ENCODE assay signal across 1 cellular context in the genomic region with DNA sequence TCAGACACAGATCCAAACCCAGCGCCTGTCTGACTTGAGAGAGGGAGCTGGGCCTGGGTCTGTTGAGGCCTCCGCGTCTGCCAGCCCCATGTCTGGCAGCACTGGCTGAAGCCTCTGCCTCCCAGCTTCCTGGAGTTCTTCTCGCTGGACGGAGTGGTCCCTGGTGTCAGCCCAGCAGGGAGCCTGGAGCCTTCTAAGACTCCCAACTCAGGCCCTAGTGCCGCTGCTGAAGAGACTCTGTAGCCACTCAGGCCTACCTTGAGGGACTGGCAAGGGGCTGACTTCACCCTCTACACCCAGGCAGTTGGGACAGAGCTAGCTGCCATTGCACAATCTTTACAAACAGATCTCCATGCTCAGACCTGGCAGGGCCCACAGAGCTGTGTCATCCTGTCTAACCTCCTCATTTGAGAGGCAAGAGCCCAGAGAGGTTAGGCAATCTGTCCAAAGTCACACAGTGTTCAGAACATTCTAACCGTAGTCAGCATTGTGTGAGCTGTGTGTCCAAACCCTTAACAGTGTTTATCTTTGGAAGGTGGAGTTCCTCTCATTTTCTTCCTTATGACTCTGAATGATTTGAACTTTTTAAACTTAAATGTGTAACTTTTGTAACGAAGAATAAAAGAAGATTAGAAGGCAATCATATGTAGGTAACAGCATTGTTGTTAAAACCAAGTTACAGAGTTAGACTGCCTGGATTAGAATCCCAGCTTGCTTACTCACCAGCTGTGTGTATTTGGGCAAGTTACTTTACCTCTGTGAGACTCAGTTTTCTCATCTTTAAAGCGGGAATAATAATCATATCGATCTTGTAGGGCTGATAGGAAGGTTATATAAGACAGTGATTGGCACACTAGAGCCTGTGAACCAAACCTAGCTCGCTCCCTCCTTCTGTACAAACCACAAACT.
A peak's percentile ranks its signal among the peaks of the same experiment; 100 is the strongest.
TF ChIP-seq lines count a peak whose summit lies in the region.

No MANE protein-coding gene starts in this region.

TF ChIP-seq in HepG2, 621 proteins besides CTCF, POLR2A, EP300 and RAD21 (continued from another document and continues in another):
- TF ChIP-seq, protein P1, sequence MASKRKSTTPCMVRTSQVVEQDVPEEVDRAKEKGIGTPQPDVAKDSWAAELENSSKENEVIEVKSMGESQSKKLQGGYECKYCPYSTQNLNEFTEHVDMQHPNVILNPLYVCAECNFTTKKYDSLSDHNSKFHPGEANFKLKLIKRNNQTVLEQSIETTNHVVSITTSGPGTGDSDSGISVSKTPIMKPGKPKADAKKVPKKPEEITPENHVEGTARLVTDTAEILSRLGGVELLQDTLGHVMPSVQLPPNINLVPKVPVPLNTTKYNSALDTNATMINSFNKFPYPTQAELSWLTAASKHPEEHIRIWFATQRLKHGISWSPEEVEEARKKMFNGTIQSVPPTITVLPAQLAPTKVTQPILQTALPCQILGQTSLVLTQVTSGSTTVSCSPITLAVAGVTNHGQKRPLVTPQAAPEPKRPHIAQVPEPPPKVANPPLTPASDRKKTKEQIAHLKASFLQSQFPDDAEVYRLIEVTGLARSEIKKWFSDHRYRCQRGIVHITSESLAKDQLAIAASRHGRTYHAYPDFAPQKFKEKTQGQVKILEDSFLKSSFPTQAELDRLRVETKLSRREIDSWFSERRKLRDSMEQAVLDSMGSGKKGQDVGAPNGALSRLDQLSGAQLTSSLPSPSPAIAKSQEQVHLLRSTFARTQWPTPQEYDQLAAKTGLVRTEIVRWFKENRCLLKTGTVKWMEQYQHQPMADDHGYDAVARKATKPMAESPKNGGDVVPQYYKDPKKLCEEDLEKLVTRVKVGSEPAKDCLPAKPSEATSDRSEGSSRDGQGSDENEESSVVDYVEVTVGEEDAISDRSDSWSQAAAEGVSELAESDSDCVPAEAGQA (IDR thresholded peaks at IDR 0.05; ENCODE audit: low read depth) = 0 out of 2 replicates have a peak, but pooled peaks have one; percentile 40
- TF ChIP-seq, protein P1 (CRISPR knock-in tag; IDR thresholded peaks at IDR 0.05; ENCODE audit: borderline replicate concordance) = no peak
- TF ChIP-seq HDAC2 (CRISPR knock-in tag; IDR thresholded peaks at IDR 0.05) = peak; percentile 92
- peak; percentile 84; the same call in 1 of the 2 replicates for TF ChIP-seq SMAD3 (CRISPR knock-in tag; IDR thresholded peaks at IDR 0.05)
- TF ChIP-seq, protein P2, sequence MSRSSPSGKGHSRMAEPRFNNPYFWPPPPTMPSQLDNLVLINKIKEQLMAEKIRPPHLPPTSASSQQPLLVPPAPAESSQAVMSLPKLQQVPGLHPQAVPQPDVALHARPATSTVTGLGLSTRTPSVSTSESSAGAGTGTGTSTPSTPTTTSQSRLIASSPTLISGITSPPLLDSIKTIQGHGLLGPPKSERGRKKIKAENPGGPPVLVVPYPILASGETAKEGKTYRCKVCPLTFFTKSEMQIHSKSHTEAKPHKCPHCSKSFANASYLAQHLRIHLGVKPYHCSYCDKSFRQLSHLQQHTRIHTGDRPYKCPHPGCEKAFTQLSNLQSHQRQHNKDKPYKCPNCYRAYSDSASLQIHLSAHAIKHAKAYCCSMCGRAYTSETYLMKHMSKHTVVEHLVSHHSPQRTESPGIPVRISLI (CRISPR knock-in tag; IDR thresholded peaks at IDR 0.05; ENCODE audit: borderline replicate concordance) = no peak
- 0 out of 2 replicates have a peak, but pooled peaks have one; percentile 35 for TF ChIP-seq ZC3H4 (CRISPR knock-in tag; IDR thresholded peaks at IDR 0.05; ENCODE audit: borderline replicate concordance)
- TF ChIP-seq DMAP1 (CRISPR knock-in tag; IDR thresholded peaks at IDR 0.05) = no peak; the same call in 1 of the 2 replicates
- 0 out of 2 replicates have a peak, but pooled peaks have one; percentile 19 for TF ChIP-seq MXD4 (CRISPR knock-in tag; IDR thresholded peaks at IDR 0.05)
- peak; percentile 70; the same call in 1 of the 2 replicates for TF ChIP-seq MED1 (CRISPR knock-in tag; IDR thresholded peaks at IDR 0.05)
- TF ChIP-seq ZNF501 (CRISPR knock-in tag; IDR thresholded peaks at IDR 0.05) = peak; percentile 67
- no peak for TF ChIP-seq SOX6 (IDR thresholded peaks at IDR 0.05)
- TF ChIP-seq SOX6 (CRISPR knock-in tag; IDR thresholded peaks at IDR 0.05) = peak; percentile 69
- TF ChIP-seq, protein P3, sequence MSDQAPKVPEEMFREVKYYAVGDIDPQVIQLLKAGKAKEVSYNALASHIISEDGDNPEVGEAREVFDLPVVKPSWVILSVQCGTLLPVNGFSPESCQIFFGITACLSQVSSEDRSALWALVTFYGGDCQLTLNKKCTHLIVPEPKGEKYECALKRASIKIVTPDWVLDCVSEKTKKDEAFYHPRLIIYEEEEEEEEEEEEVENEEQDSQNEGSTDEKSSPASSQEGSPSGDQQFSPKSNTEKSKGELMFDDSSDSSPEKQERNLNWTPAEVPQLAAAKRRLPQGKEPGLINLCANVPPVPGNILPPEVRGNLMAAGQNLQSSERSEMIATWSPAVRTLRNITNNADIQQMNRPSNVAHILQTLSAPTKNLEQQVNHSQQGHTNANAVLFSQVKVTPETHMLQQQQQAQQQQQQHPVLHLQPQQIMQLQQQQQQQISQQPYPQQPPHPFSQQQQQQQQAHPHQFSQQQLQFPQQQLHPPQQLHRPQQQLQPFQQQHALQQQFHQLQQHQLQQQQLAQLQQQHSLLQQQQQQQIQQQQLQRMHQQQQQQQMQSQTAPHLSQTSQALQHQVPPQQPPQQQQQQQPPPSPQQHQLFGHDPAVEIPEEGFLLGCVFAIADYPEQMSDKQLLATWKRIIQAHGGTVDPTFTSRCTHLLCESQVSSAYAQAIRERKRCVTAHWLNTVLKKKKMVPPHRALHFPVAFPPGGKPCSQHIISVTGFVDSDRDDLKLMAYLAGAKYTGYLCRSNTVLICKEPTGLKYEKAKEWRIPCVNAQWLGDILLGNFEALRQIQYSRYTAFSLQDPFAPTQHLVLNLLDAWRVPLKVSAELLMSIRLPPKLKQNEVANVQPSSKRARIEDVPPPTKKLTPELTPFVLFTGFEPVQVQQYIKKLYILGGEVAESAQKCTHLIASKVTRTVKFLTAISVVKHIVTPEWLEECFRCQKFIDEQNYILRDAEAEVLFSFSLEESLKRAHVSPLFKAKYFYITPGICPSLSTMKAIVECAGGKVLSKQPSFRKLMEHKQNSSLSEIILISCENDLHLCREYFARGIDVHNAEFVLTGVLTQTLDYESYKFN (CRISPR knock-in tag; conservative IDR thresholded peaks at IDR 0.05) = peak; percentile 61
- TF ChIP-seq ZNF430 (CRISPR knock-in tag; IDR thresholded peaks at IDR 0.05) = no peak
- TF ChIP-seq ZNF788 (CRISPR knock-in tag; IDR thresholded peaks at IDR 0.05; ENCODE audit: borderline replicate concordance) = peak; percentile 32; the same call in 1 of the 2 replicates
- TF ChIP-seq, protein P4, sequence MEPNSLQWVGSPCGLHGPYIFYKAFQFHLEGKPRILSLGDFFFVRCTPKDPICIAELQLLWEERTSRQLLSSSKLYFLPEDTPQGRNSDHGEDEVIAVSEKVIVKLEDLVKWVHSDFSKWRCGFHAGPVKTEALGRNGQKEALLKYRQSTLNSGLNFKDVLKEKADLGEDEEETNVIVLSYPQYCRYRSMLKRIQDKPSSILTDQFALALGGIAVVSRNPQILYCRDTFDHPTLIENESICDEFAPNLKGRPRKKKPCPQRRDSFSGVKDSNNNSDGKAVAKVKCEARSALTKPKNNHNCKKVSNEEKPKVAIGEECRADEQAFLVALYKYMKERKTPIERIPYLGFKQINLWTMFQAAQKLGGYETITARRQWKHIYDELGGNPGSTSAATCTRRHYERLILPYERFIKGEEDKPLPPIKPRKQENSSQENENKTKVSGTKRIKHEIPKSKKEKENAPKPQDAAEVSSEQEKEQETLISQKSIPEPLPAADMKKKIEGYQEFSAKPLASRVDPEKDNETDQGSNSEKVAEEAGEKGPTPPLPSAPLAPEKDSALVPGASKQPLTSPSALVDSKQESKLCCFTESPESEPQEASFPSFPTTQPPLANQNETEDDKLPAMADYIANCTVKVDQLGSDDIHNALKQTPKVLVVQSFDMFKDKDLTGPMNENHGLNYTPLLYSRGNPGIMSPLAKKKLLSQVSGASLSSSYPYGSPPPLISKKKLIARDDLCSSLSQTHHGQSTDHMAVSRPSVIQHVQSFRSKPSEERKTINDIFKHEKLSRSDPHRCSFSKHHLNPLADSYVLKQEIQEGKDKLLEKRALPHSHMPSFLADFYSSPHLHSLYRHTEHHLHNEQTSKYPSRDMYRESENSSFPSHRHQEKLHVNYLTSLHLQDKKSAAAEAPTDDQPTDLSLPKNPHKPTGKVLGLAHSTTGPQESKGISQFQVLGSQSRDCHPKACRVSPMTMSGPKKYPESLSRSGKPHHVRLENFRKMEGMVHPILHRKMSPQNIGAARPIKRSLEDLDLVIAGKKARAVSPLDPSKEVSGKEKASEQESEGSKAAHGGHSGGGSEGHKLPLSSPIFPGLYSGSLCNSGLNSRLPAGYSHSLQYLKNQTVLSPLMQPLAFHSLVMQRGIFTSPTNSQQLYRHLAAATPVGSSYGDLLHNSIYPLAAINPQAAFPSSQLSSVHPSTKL (CRISPR knock-in tag; IDR thresholded peaks at IDR 0.05) = peak; percentile 78
- no peak for TF ChIP-seq ZNF230 (CRISPR knock-in tag; IDR thresholded peaks at IDR 0.05)
- TF ChIP-seq SOX13 (IDR thresholded peaks at IDR 0.05) = no peak
- TF ChIP-seq SOX13 (CRISPR knock-in tag; conservative IDR thresholded peaks at IDR 0.05 in 1 of 2, IDR thresholded peaks at IDR 0.05 in 1 of 2) = peak in 1 of 2 experiments; percentile 76; a peak in 2 of 4 replicates
- TF ChIP-seq, protein P5, sequence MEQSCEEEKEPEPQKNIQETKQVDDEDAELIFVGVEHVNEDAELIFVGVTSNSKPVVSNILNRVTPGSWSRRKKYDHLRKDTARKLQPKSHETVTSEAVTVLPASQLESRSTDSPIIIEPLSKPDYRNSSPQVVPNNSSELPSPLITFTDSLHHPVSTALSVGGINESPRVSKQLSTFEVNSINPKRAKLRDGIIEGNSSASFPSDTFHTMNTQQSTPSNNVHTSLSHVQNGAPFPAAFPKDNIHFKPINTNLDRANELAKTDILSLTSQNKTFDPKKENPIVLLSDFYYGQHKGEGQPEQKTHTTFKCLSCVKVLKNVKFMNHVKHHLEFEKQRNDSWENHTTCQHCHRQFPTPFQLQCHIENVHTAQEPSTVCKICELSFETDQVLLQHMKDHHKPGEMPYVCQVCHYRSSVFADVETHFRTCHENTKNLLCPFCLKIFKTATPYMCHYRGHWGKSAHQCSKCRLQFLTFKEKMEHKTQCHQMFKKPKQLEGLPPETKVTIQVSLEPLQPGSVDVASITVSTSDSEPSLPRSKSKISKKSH (CRISPR knock-in tag; IDR thresholded peaks at IDR 0.05; ENCODE audit: borderline replicate concordance) = no peak
- TF ChIP-seq MYC (CRISPR knock-in tag; IDR thresholded peaks at IDR 0.05; ENCODE audit: borderline replicate concordance) = no peak
- TF ChIP-seq BORCS8-MEF2B (CRISPR knock-in tag; IDR thresholded peaks at IDR 0.05) = no peak
- TF ChIP-seq PCBP1 (IDR thresholded peaks at IDR 0.05; ENCODE audit: borderline replicate concordance, low read depth, low read length) = no peak
- no peak for TF ChIP-seq ZNF878 (CRISPR knock-in tag; IDR thresholded peaks at IDR 0.05)
- TF ChIP-seq TAF15 (IDR thresholded peaks at IDR 0.05; ENCODE audit: low read depth, low read length, poor library complexity, severe bottlenecking) = no peak
- 0 out of 2 replicates have a peak, but pooled peaks have one; percentile 47 for TF ChIP-seq TGIF2 (CRISPR knock-in tag; IDR thresholded peaks at IDR 0.05)
- TF ChIP-seq GABPB1 (CRISPR knock-in tag; IDR thresholded peaks at IDR 0.05) = peak; percentile 43
- TF ChIP-seq, protein P6, sequence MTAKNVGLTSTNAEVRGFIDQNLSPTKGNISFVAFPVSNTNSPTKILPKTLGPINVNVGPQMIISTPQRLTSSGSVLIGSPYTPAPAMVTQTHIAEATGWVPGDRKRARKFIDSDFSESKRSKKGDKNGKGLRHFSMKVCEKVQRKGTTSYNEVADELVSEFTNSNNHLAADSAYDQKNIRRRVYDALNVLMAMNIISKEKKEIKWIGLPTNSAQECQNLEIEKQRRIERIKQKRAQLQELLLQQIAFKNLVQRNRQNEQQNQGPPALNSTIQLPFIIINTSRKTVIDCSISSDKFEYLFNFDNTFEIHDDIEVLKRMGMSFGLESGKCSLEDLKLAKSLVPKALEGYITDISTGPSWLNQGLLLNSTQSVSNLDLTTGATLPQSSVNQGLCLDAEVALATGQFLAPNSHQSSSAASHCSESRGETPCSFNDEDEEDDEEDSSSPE (CRISPR knock-in tag; IDR thresholded peaks at IDR 0.05) = 0 out of 2 replicates have a peak, but pooled peaks have one; percentile 20
- TF ChIP-seq NCOA1 (CRISPR knock-in tag; IDR thresholded peaks at IDR 0.05) = 0 out of 2 replicates have a peak, but pooled peaks have one; percentile 52
- no peak for TF ChIP-seq ZNF879 (CRISPR knock-in tag; IDR thresholded peaks at IDR 0.05)
- TF ChIP-seq KDM5A (IDR thresholded peaks at IDR 0.05; ENCODE audit: borderline replicate concordance, low read length) = no peak
- TF ChIP-seq HNF4G (IDR thresholded peaks at IDR 0.05; ENCODE audit: borderline replicate concordance, low read depth, low read length) = peak; percentile 64; the same call in 1 of the 2 replicates
- TF ChIP-seq HNF4G (CRISPR knock-in tag; IDR thresholded peaks at IDR 0.05; ENCODE audit: borderline replicate concordance, low read depth) = 0 out of 2 replicates have a peak, but pooled peaks have one; percentile 48
- no peak for TF ChIP-seq CHCHD3 (CRISPR knock-in tag; IDR thresholded peaks at IDR 0.05)
- TF ChIP-seq, protein P7, sequence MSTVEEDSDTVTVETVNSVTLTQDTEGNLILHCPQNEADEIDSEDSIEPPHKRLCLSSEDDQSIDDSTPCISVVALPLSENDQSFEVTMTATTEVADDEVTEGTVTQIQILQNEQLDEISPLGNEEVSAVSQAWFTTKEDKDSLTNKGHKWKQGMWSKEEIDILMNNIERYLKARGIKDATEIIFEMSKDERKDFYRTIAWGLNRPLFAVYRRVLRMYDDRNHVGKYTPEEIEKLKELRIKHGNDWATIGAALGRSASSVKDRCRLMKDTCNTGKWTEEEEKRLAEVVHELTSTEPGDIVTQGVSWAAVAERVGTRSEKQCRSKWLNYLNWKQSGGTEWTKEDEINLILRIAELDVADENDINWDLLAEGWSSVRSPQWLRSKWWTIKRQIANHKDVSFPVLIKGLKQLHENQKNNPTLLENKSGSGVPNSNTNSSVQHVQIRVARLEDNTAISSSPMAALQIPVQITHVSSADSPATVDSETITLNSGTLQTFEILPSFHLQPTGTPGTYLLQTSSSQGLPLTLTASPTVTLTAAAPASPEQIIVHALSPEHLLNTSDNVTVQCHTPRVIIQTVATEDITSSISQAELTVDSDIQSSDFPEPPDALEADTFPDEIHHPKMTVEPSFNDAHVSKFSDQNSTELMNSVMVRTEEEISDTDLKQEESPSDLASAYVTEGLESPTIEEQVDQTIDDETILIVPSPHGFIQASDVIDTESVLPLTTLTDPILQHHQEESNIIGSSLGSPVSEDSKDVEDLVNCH (CRISPR knock-in tag; IDR thresholded peaks at IDR 0.05) = no peak
